9 cellular contexts compared by ENCODE assay signal in genomic region chr2:19488009-19488691, GRCh38.
DNase-seq lines count a peak whose midpoint lies in the region; ATAC-seq and TF ChIP-seq lines count a peak whose summit lies in the region.
"Had no signal": no experiment of that assay in that cellular context is flagged by ENCODE, and none has a peak within 500 bp of the region (broad histone marks: within the 10 kb centered on the region; RNA-seq: fewer than 3 reads in every experiment).

No MANE protein-coding gene starts in this region.

- H3K27me3 ChIP-seq in uterus (no peaks in the 10 kb centered on the region), endodermal cell (ENCODE audit: control insufficient read depth, insufficient read depth, low read length, poor library complexity, severe bottlenecking) (no peaks in the 10 kb centered on the region)

- H3K4me3 Mint-ChIP-seq in progenitor cell of endocrine pancreas (ENCODE audit: low read depth) (no peak overlapping the region), endodermal cell (no peak overlapping the region)

- H3K9ac ChIP-seq in endodermal cell (ENCODE audit: extremely low read depth, low read length, poor library complexity, severe bottlenecking): no peak overlapping the region

- no peak overlapping the region for H3K4me3 ChIP-seq in epithelial cell of esophagus (ENCODE audit: low read length)
- no peak overlapping the region for H3K4me3 ChIP-seq in uterus
- no peak overlapping the region for H3K4me3 ChIP-seq in endodermal cell (ENCODE audit: low read length)
- H3K4me3 ChIP-seq: lung had no signal

- no peak for TF ChIP-seq CTCF in epithelial cell of esophagus (IDR thresholded peaks at IDR 0.05; ENCODE audit: insufficient read depth, low read depth, low read length, missing control alignments)
- no peak for TF ChIP-seq CTCF in progenitor cell of endocrine pancreas (IDR thresholded peaks at IDR 0.05; ENCODE audit: unreplicated experiment)
- no peak for TF ChIP-seq CTCF in uterus (IDR thresholded peaks at IDR 0.05)
- TF ChIP-seq CTCF in endodermal cell (conservative IDR thresholded peaks at IDR 0.05): no peak

- no peak for TF ChIP-seq POLR2A in uterus (IDR thresholded peaks at IDR 0.05)

- H3K36me3 Mint-ChIP-seq in progenitor cell of endocrine pancreas (ENCODE audit: insufficient read depth): no peaks in the 10 kb centered on the region
- no peaks in the 10 kb centered on the region for H3K36me3 Mint-ChIP-seq in endodermal cell (ENCODE audit: low read depth)

- H3K27ac ChIP-seq in uterus (no peak overlapping the region), endodermal cell (ENCODE audit: low read depth, low read length) (no peak overlapping the region)

- intact Hi-C loops in uterus (cut with DNase I; ENCODE audit: low total_unique reads): no loop called here

- H3K27me3 Mint-ChIP-seq in progenitor cell of endocrine pancreas (no peaks in the 10 kb centered on the region), endodermal cell (ENCODE audit: insufficient read depth) (peaks cover 5% of the 10 kb centered on the region)

- H3K27ac Mint-ChIP-seq in progenitor cell of endocrine pancreas (no peak overlapping the region), endodermal cell (no peak overlapping the region)

- WGBS in endodermal cell (ENCODE audit: insufficient coverage in 1 of 2, insufficient read length in 1 of 2), 2 experiments: 40 to 65% methylated on average over 1 to 2 of the region's 4 CpGs

- DNase-seq in ELR (ENCODE audit: low read depth): peak; percentile 87
- DNase-seq in epithelial cell of esophagus (ENCODE audit: low read depth): peak; percentile 95
- no peak for DNase-seq in progenitor cell of endocrine pancreas (ENCODE audit: low spot score, unreplicated experiment)
- DNase-seq in ecto neural progenitor cell (ENCODE audit: low spot score): no peak
- DNase-seq in uterus: no peak
- DNase-seq in endodermal cell: no peak

- H3K9me3 Mint-ChIP-seq in progenitor cell of endocrine pancreas (ENCODE audit: low read depth) (peaks cover 3% of the 10 kb centered on the region), endodermal cell (no peaks in the 10 kb centered on the region)

- H3K9me3 ChIP-seq in uterus (no peaks in the 10 kb centered on the region), endodermal cell (ENCODE audit: control insufficient read depth, low read length) (no peaks in the 10 kb centered on the region)

- peak; percentile 93 for ATAC-seq in GM21576 (IDR thresholded peaks at IDR 0.05; ENCODE audit: unreplicated experiment)
- peak; percentile 88 for ATAC-seq in HG03565 (IDR thresholded peaks at IDR 0.05; ENCODE audit: unreplicated experiment)

- H3K4me1 Mint-ChIP-seq in progenitor cell of endocrine pancreas (ENCODE audit: low read depth) (peaks cover 1% of the 10 kb centered on the region), endodermal cell (peaks cover 14% of the 10 kb centered on the region)

- H3K36me3 ChIP-seq in uterus: no peaks in the 10 kb centered on the region
- no peaks in the 10 kb centered on the region for H3K36me3 ChIP-seq in endodermal cell (ENCODE audit: control insufficient read depth, insufficient read depth, low read length)

- H3K4me1 ChIP-seq in uterus: no peaks in the 10 kb centered on the region
- H3K4me1 ChIP-seq in endodermal cell (ENCODE audit: control insufficient read depth, insufficient read depth, low read length): peaks cover 6% of the 10 kb centered on the region

Comparison
In these comparisons a context has a peak if more than half of its experiments do, and no peak if none do; other contexts are left out.
1. DNase-seq: peak in ELR (single experiment) and epithelial cell of esophagus (single experiment); none in progenitor cell of endocrine pancreas (single experiment), ecto neural progenitor cell (single experiment), uterus (0 of 2) and endodermal cell (single experiment).